8 cellular contexts compared by ENCODE assay signal in genomic region chr12:53054112-53054878, GRCh38. TPM values are rescaled to one million over a fixed set of nuclear protein-coding genes. Genes with fewer than 3 reads are reported as not detected.
A peak's percentile ranks its signal among the peaks of the same experiment; 100 is the strongest.
DNase-seq lines count a peak whose midpoint lies in the region; ATAC-seq, FAIRE-seq and TF ChIP-seq lines count a peak whose summit lies in the region.

No MANE protein-coding gene starts in this region.

- CTCF ChIA-PET in A549 (lab: Yijun Ruan, JAX) = interaction anchor here (0.6 to 45.5 kb wide), 17 partner anchors 4 to 233 kb away, joined by 3 to 1424 read pairs (median 4); partner anchors contain the start of genes EIF4B, IGFBP6, SOAT2 and SPRYD3
- CTCF ChIA-PET in activated CD4-positive, alpha-beta T cell treated with anti-CD3 and anti-CD28 coated beads for 36 hours (lab: Charles Lee) = interaction anchor here (0.6 to 3.7 kb wide), 13 partner anchors 9 to 127 kb away, joined by 3 to 24 read pairs (median 4); partner anchors contain the start of genes EIF4B and IGFBP6

- intact Hi-C loops in activated CD4-positive, alpha-beta T cell treated with anti-CD3 and anti-CD28 coated beads for 36 hours (cut with DNase I, micrococcal nuclease) = loop anchor here (1.0 to 2.0 kb wide), 5 partner anchors 25 to 126 kb away; partner anchors contain the start of genes SPRYD3 (in 2 of the 2), CSAD (in 1 of the 2), EIF4B (in 1 of the 2) and ZNF740 (in 1 of the 2)

- ATAC-seq in A549 (peak; percentile 60 to 74), GM18861 (IDR thresholded peaks at IDR 0.05; ENCODE audit: unreplicated experiment) (peak; percentile 85), HG03097 (IDR thresholded peaks at IDR 0.05; ENCODE audit: low FRiP score, unreplicated experiment) (peak; percentile 80)
- peak; percentile 94 for ATAC-seq in activated CD4-positive, alpha-beta T cell treated with anti-CD3 and anti-CD28 coated beads for 36 hours

- H3K9me3 Mint-ChIP-seq in activated CD4-positive, alpha-beta T cell treated with anti-CD3 and anti-CD28 coated beads for 36 hours (ENCODE audit: low read depth) = no peaks in the 10 kb centered on the region

- TF ChIP-seq CTCF in A549 (IDR thresholded peaks at IDR 0.05) (no peak), choroid plexus epithelial cell (conservative IDR thresholded peaks at IDR 0.05; ENCODE audit: low read depth, low read length) (no peak)

- WGBS in A549 (ENCODE audit: missing lambda C conversion rate) = 19% methylated on average over 19 of the region's 48 CpGs

- no peak for TF ChIP-seq RAD21 in A549 (conservative IDR thresholded peaks at IDR 0.05 in 1 of 2, IDR thresholded peaks at IDR 0.05 in 1 of 2)

- peak overlapping the region; percentile 93 for H3K4me2 ChIP-seq in A549

- FAIRE-seq in A549 (lab: Jason Lieb, UNC) = no peak

- peak; percentile 50 for TF ChIP-seq POLR2A in A549 (IDR thresholded peaks at IDR 0.05; ENCODE audit: low read length)

- H3K4me3 Mint-ChIP-seq in activated CD4-positive, alpha-beta T cell treated with anti-CD3 and anti-CD28 coated beads for 36 hours = peak overlapping the region; percentile 86

- peaks cover 14% of the 10 kb centered on the region for H3K4me1 Mint-ChIP-seq in activated CD4-positive, alpha-beta T cell treated with anti-CD3 and anti-CD28 coated beads for 36 hours

- peaks cover 54% of the 10 kb centered on the region for H3K4me1 ChIP-seq in A549

- H3K4me3 ChIP-seq in A549 = peak overlapping the region; percentile 58
- peak overlapping the region; percentile 57 for H3K4me3 ChIP-seq in choroid plexus epithelial cell (ENCODE audit: low read depth, low read length)

- DNase-seq in A549 (ENCODE audit: low read depth in 1 of 2, low spot score in 1 of 2) = peak; percentile 86 to 96
- DNase-seq in NCI-H2227 (lab: John Stamatoyannopoulos, UW; ENCODE audit: unreplicated experiment) = peak; percentile 94
- peak; percentile 96 for DNase-seq in activated CD4-positive, alpha-beta T cell treated with anti-CD3 and anti-CD28 coated beads for 36 hours
- peak; percentile 93 for DNase-seq in choroid plexus epithelial cell (ENCODE audit: low read depth)
- peak; percentile 95 for DNase-seq in kidney tubule cell (ENCODE audit: low spot score)
- peak; percentile 86 for DNase-seq in stimulated activated CD4-positive, alpha-beta T cell treated with anti-CD3 and anti-CD28 coated beads, Interleukin-1b, Interleukin-23, amount 100 ng/mL, for 1 hour (ENCODE audit: low read depth in 2 of 2)

- no peaks in the 10 kb centered on the region for H3K27me3 Mint-ChIP-seq in activated CD4-positive, alpha-beta T cell treated with anti-CD3 and anti-CD28 coated beads for 36 hours

- H3K27ac ChIP-seq in A549 = peak overlapping the region; percentile 99

- no peaks in the 10 kb centered on the region for H3K36me3 Mint-ChIP-seq in activated CD4-positive, alpha-beta T cell treated with anti-CD3 and anti-CD28 coated beads for 36 hours (ENCODE audit: low read depth)

- no peaks in the 10 kb centered on the region for H3K9me3 ChIP-seq in A549

- TF ChIP-seq EP300 in A549 (IDR thresholded peaks at IDR 0.05) = no peak

- POLR2A ChIA-PET in A549 (lab: Yijun Ruan, JAX) = interaction anchor here (0.7 to 3.2 kb wide), 7 partner anchors 8 to 172 kb away, joined by 3 to 9 read pairs (median 6); partner anchors contain the start of genes CSAD, IGFBP6, SPRYD3 and ZNF740
- POLR2A ChIA-PET in activated CD4-positive, alpha-beta T cell treated with anti-CD3 and anti-CD28 coated beads for 36 hours (lab: Charles Lee) = interaction anchor here (0.6 to 1.0 kb wide), 2 partner anchors 48 to 144 kb away, joined by 5 to 6 read pairs; partner anchors contain the start of gene EIF4B

- peak overlapping the region; percentile 84 for H3K27ac Mint-ChIP-seq in activated CD4-positive, alpha-beta T cell treated with anti-CD3 and anti-CD28 coated beads for 36 hours

TF ChIP-seq in A549, 52 proteins besides CTCF, POLR2A, EP300 and RAD21:
- TF ChIP-seq BCL3 (IDR thresholded peaks at IDR 0.05) = 0 out of 3 replicates have a peak, but pooled peaks have one; percentile 7
- TF ChIP-seq HOXB5 (CRISPR knock-in tag; IDR thresholded peaks at IDR 0.05) = no peak
- TF ChIP-seq, protein P1, sequence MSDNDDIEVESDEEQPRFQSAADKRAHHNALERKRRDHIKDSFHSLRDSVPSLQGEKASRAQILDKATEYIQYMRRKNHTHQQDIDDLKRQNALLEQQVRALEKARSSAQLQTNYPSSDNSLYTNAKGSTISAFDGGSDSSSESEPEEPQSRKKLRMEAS (IDR thresholded peaks at IDR 0.05) = peak; percentile 72

RNA-seq across cellular contexts. Expression of gene TNS2, which starts 4.4 kb away (rescaled TPM):
- polyA plus RNA-seq in A549 (2011; rRNA removed) (11.5 and 12.4 TPM in 2 replicates), A549 (2017; fragmentation: RNase III; extraction: RNeasy Plus Mini Kit Qiagen cat#74134 plus additional on column Dnase treatment) (13.5 to 15.8 TPM (median 15.3 TPM) in 3 replicates)
- polyA plus RNA-seq in A549 (2012; cell fraction: cytosol; rRNA removed) = 19.4 and 27.2 TPM in 2 replicates
- polyA plus RNA-seq in A549 (2012; cell fraction: nucleus; rRNA removed) = 72.7 and 109 TPM in 2 replicates
- 36.0 and 44.8 TPM in 2 replicates for polyA minus RNA-seq in A549 (2011; rRNA and poly(A)+ RNA removed)
- 1 to 10 TPM in 1 of 2 experiments, under 1 TPM in 1; 0.77 to 2.4 TPM for total RNA-seq in activated CD4-positive, alpha-beta T cell treated with anti-CD3 and anti-CD28 coated beads for 36 hours

RNA-seq across cellular contexts. Expression of gene SPRYD3, which starts 24.9 kb away (rescaled TPM):
- polyA plus RNA-seq in A549 (2011; rRNA removed) = 26.8 and 28.1 TPM in 2 replicates
- 25.8 and 28.2 TPM in 2 replicates for polyA plus RNA-seq in A549 (2012; cell fraction: cytosol; rRNA removed)
- 28.8 and 33.3 TPM in 2 replicates for polyA plus RNA-seq in A549 (2012; cell fraction: nucleus; rRNA removed)
- 16.1 to 18.6 TPM (median 17.3 TPM) in 3 replicates for polyA plus RNA-seq in A549 (2017; fragmentation: RNase III; extraction: RNeasy Plus Mini Kit Qiagen cat#74134 plus additional on column Dnase treatment)
- 47.8 and 49.6 TPM in 2 replicates for polyA minus RNA-seq in A549 (2011; rRNA and poly(A)+ RNA removed)
- total RNA-seq in activated CD4-positive, alpha-beta T cell treated with anti-CD3 and anti-CD28 coated beads for 36 hours = 10 to 100 TPM; 13.7 to 18.2 TPM

RNA-seq across cellular contexts. Expression of gene IGFBP6, which starts 43.2 kb away (rescaled TPM):
- polyA plus RNA-seq in A549 (2011; rRNA removed) = 49.1 and 64.5 TPM in 2 replicates
- 173 and 192 TPM in 2 replicates for polyA plus RNA-seq in A549 (2012; cell fraction: cytosol; rRNA removed)
- 121 and 142 TPM in 2 replicates for polyA plus RNA-seq in A549 (2012; cell fraction: nucleus; rRNA removed)
- 128 to 155 TPM (median 128 TPM) in 3 replicates for polyA plus RNA-seq in A549 (2017; fragmentation: RNase III; extraction: RNeasy Plus Mini Kit Qiagen cat#74134 plus additional on column Dnase treatment)
- 51.3 and 54.2 TPM in 2 replicates for polyA minus RNA-seq in A549 (2011; rRNA and poly(A)+ RNA removed)
- 1 to 10 TPM; 1.3 to 2.4 TPM for total RNA-seq in activated CD4-positive, alpha-beta T cell treated with anti-CD3 and anti-CD28 coated beads for 36 hours

RNA-seq across cellular contexts. Expression of gene EIF4B, which starts 48.0 kb away (rescaled TPM):
- polyA plus RNA-seq in A549 (2011; rRNA removed) (577 and 650 TPM in 2 replicates), A549 (2017; fragmentation: RNase III; extraction: RNeasy Plus Mini Kit Qiagen cat#74134 plus additional on column Dnase treatment) (363 to 377 TPM (median 375 TPM) in 3 replicates)
- polyA plus RNA-seq in A549 (2012; cell fraction: cytosol; rRNA removed) = 209 and 256 TPM in 2 replicates
- 167 and 231 TPM in 2 replicates for polyA plus RNA-seq in A549 (2012; cell fraction: nucleus; rRNA removed)
- 707 and 843 TPM in 2 replicates for polyA minus RNA-seq in A549 (2011; rRNA and poly(A)+ RNA removed)
- 100 to 1,000 TPM; 698 to 781 TPM for total RNA-seq in activated CD4-positive, alpha-beta T cell treated with anti-CD3 and anti-CD28 coated beads for 36 hours

RNA-seq across cellular contexts. Expression of gene SOAT2, which starts 49.0 kb away (rescaled TPM):
- polyA plus RNA-seq in A549 (2011; rRNA removed) (0.12 and 0.14 TPM in 2 replicates), A549 (2017; fragmentation: RNase III; extraction: RNeasy Plus Mini Kit Qiagen cat#74134 plus additional on column Dnase treatment) (0.09 to 0.21 TPM (median 0.16 TPM) in 3 replicates)
- polyA plus RNA-seq in A549 (2012; cell fraction: cytosol; rRNA removed) = 0.46 and 0.56 TPM in 2 replicates
- 1.9 TPM in 2 replicates for polyA plus RNA-seq in A549 (2012; cell fraction: nucleus; rRNA removed)
- 0.12 and 0.19 TPM in 2 replicates for polyA minus RNA-seq in A549 (2011; rRNA and poly(A)+ RNA removed)
- under 1 TPM; 0.57 to 0.79 TPM for total RNA-seq in activated CD4-positive, alpha-beta T cell treated with anti-CD3 and anti-CD28 coated beads for 36 hours

Comparison
In these comparisons a context has a peak if more than half of its experiments do, and no peak if none do; other contexts are left out.
1. Peak in every context shown above with its lines: DNase-seq, ATAC-seq, H3K4me3 ChIP-seq and H3K27ac ChIP-seq.